12 cellular contexts compared by ENCODE assay signal in the genomic region with DNA sequence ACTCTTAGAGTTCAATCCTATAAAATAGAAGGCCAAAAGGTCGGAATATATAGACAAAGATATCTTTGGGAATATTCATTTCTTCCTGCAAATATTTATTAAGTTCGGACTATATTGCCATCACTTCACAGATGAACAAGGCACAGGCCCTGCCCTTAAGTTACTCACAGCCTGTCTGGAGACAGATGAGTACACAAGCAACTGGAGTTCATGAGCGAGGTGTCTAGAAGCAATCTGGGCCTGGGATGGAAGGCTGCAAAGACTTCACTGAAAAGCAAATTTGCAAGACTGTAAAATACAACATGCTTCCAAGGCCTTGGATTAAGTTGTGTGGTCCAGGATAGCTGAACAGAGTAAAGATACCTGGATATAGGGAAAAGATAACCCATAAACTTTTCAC. TPM values are rescaled to one million over a fixed set of nuclear protein-coding genes. Genes with fewer than 3 reads are reported as not detected.
DNase-seq lines count a peak whose midpoint lies in the region; ATAC-seq and TF ChIP-seq lines count a peak whose summit lies in the region.
"Had no signal": no experiment of that assay in that cellular context is flagged by ENCODE, and none has a peak within 500 bp of the region (broad histone marks: within the 10 kb centered on the region; RNA-seq: fewer than 3 reads in every experiment).

No MANE protein-coding gene starts in this region.

- no peak for ATAC-seq in sciatic nerve

- CTCF ChIA-PET in CD4-positive, alpha-beta memory T cell (lab: Charles Lee; ENCODE audit: partially characterized antibody) = interaction anchor here (1.2 to 6.0 kb wide), 13 partner anchors 11 to 188 kb away, joined by 3 to 26 read pairs (median 12); a partner anchor contains a TSS

- TF ChIP-seq CTCF in mesothelial cell of epicardium (IDR thresholded peaks at IDR 0.05; ENCODE audit: unreplicated experiment) (no peak), type B pancreatic cell (conservative IDR thresholded peaks at IDR 0.05) (no peak), endothelial cell (IDR thresholded peaks at IDR 0.05; ENCODE audit: unreplicated experiment) (no peak)

- H3K4me3 Mint-ChIP-seq in CD4-positive, alpha-beta memory T cell = peak overlapping the region; percentile 91 to 99 (median 95)
- H3K4me3 Mint-ChIP-seq in IgD-negative memory B cell = peak overlapping the region; percentile 97 to 98 (median 98)
- H3K4me3 Mint-ChIP-seq in mesothelial cell of epicardium = no peak overlapping the region
- H3K4me3 Mint-ChIP-seq in type B pancreatic cell = no peak overlapping the region
- no peak overlapping the region for H3K4me3 Mint-ChIP-seq in endothelial cell (ENCODE audit: unreplicated experiment)

- H3K9me3 Mint-ChIP-seq in CD4-positive, alpha-beta memory T cell = peaks cover 0 to 3% (median 0%) of the 10 kb centered on the region in 8 donors
- H3K9me3 Mint-ChIP-seq in IgD-negative memory B cell (no peaks in the 10 kb centered on the region), mesothelial cell of epicardium (no peaks in the 10 kb centered on the region), type B pancreatic cell (no peaks in the 10 kb centered on the region), endothelial cell (ENCODE audit: unreplicated experiment) (no peaks in the 10 kb centered on the region)

- H3K36me3 Mint-ChIP-seq in CD4-positive, alpha-beta memory T cell = peaks cover 9 to 30% of the 10 kb centered on the region in 2 donors
- peaks cover 5% of the 10 kb centered on the region for H3K36me3 Mint-ChIP-seq in IgD-negative memory B cell
- H3K36me3 Mint-ChIP-seq in mesothelial cell of epicardium = no peaks in the 10 kb centered on the region
- no peaks in the 10 kb centered on the region for H3K36me3 Mint-ChIP-seq in type B pancreatic cell
- no peaks in the 10 kb centered on the region for H3K36me3 Mint-ChIP-seq in endothelial cell (ENCODE audit: low read depth, unreplicated experiment)

- H3K27me3 Mint-ChIP-seq in CD4-positive, alpha-beta memory T cell = no peaks in the 10 kb centered on the region
- H3K27me3 Mint-ChIP-seq in IgD-negative memory B cell = no peaks in the 10 kb centered on the region
- no peaks in the 10 kb centered on the region for H3K27me3 Mint-ChIP-seq in mesothelial cell of epicardium (ENCODE audit: low read depth)
- H3K27me3 Mint-ChIP-seq in type B pancreatic cell = no peaks in the 10 kb centered on the region
- H3K27me3 Mint-ChIP-seq in endothelial cell (ENCODE audit: unreplicated experiment) = peaks cover 11% of the 10 kb centered on the region

- POLR2A ChIA-PET in CD4-positive, alpha-beta memory T cell (lab: Charles Lee; ENCODE audit: partially characterized antibody) = interaction anchor here (1.3 to 6.0 kb wide), 14 partner anchors 9 to 226 kb away, joined by 9 to 105 read pairs (median 31); a partner anchor contains a TSS

- no peaks in the 10 kb centered on the region for H3K36me3 ChIP-seq in CD4-positive, alpha-beta memory T cell (ENCODE audit: insufficient read depth, low read length)

- H3K27ac Mint-ChIP-seq in CD4-positive, alpha-beta memory T cell = peak overlapping the region; percentile 72 to 98 (median 98)
- peak overlapping the region in 2 of 3 donors; percentile 46 to 88 for H3K27ac Mint-ChIP-seq in IgD-negative memory B cell
- H3K27ac Mint-ChIP-seq in mesothelial cell of epicardium = peak overlapping the region; percentile 19
- H3K27ac Mint-ChIP-seq in type B pancreatic cell = no peak overlapping the region
- no peak overlapping the region for H3K27ac Mint-ChIP-seq in endothelial cell (ENCODE audit: unreplicated experiment)

- DNase-seq in CD4-positive, alpha-beta memory T cell = no peak
- peak; percentile 69 for DNase-seq in amniotic epithelial cell (ENCODE audit: low read depth)
- no peak for DNase-seq in mesothelial cell of epicardium (ENCODE audit: low spot score in 2 of 2, unreplicated experiment in 2 of 2)
- no peak for DNase-seq in type B pancreatic cell (ENCODE audit: extremely low spot score, unreplicated experiment)
- no peak for DNase-seq in endothelial cell (ENCODE audit: low spot score)
- no peak for DNase-seq in sciatic nerve (ENCODE audit: low spot score)
- no peak for DNase-seq in stimulated activated CD4-positive, alpha-beta T cell treated with anti-CD3 and anti-CD28 coated beads, Interleukin-12 subunit alpha, Interleukin-12 subunit beta, amount 100 ng/mL, for 4 hours
- DNase-seq: activated CD8-positive, alpha-beta memory T cell treated with anti-CD3 and anti-CD28 coated beads, Interleukin-2, amount 50 U/mL, for 4 hours; DMS53; NCI-H1092; RPMI8226 had no signal

- H3K4me1 Mint-ChIP-seq in CD4-positive, alpha-beta memory T cell = peaks cover 56 to 94% (median 70%) of the 10 kb centered on the region in 4 donors
- H3K4me1 Mint-ChIP-seq in IgD-negative memory B cell (peaks cover 51 to 63% (median 56%) of the 10 kb centered on the region in 3 donors), mesothelial cell of epicardium (peaks cover 46% of the 10 kb centered on the region), type B pancreatic cell (ENCODE audit: unreplicated experiment) (peaks cover 35% of the 10 kb centered on the region), endothelial cell (ENCODE audit: unreplicated experiment) (peaks cover 31% of the 10 kb centered on the region)

- no peaks in the 10 kb centered on the region for H3K9me3 ChIP-seq in CD4-positive, alpha-beta memory T cell (ENCODE audit: control insufficient read depth in 1 of 2, low read length in 2 of 2)

- H3K27ac ChIP-seq in CD4-positive, alpha-beta memory T cell (ENCODE audit: low read depth, low read length) = peak overlapping the region; percentile 70

- intact Hi-C loops in CD4-positive, alpha-beta memory T cell (cut with micrococcal nuclease) = loop anchor here (2.0 kb wide), 2 partner anchors 143 to 641 kb away; a partner anchor contains a TSS
- intact Hi-C loops in sciatic nerve (cut with DNase I) = no loop called here

- no peaks in the 10 kb centered on the region for H3K27me3 ChIP-seq in CD4-positive, alpha-beta memory T cell (ENCODE audit: insufficient read depth, low read length)

- peak overlapping the region; percentile 95 for H3K4me3 ChIP-seq in CD4-positive, alpha-beta memory T cell (ENCODE audit: low read length in 2 of 2)

- H3K4me1 ChIP-seq in CD4-positive, alpha-beta memory T cell (ENCODE audit: insufficient read depth, low read length) = peaks cover 77% of the 10 kb centered on the region

RNA-seq across cellular contexts. Expression of a gene that starts 56.7 kb away (rescaled TPM):
- total RNA-seq in CD4-positive, alpha-beta memory T cell = 10 to 100 TPM; 64.9 to 71.1 TPM
- 10 to 100 TPM; 32.7 to 35.9 TPM for polyA plus RNA-seq in CD4-positive, alpha-beta memory T cell
- 15.2 TPM for polyA plus RNA-seq in IgD-negative memory B cell
- 20.6 to 23.5 TPM (median 23.1 TPM) in 3 replicates for total RNA-seq in mesothelial cell of epicardium
- 8.9 and 16.1 TPM in 2 replicates for total RNA-seq in type B pancreatic cell (ENCODE audit: low replicate concordance)
- total RNA-seq in endothelial cell (ENCODE audit: unreplicated experiment) = 22.2 TPM
- total RNA-seq in sciatic nerve = 50.4 TPM

Comparison
In these comparisons a context has a peak if more than half of its experiments do, and no peak if none do; other contexts are left out.
1. H3K27ac Mint-ChIP-seq: peak in CD4-positive, alpha-beta memory T cell (7 of 7), IgD-negative memory B cell (2 of 3) and mesothelial cell of epicardium (single experiment); none in type B pancreatic cell (single experiment) and endothelial cell (single experiment).
2. H3K4me3 Mint-ChIP-seq: peak in CD4-positive, alpha-beta memory T cell (8 of 8) and IgD-negative memory B cell (4 of 4); none in mesothelial cell of epicardium (single experiment), type B pancreatic cell (single experiment) and endothelial cell (single experiment).